ENCODE assay signal across 8 cellular contexts in genomic region chr1:226109829-226110248, GRCh38. TPM values are rescaled to one million over a fixed set of nuclear protein-coding genes. Genes with fewer than 3 reads are reported as not detected.
A peak's percentile ranks its signal among the peaks of the same experiment; 100 is the strongest.
DNase-seq lines count a peak whose midpoint lies in the region; ATAC-seq and TF ChIP-seq lines count a peak whose summit lies in the region.

No MANE protein-coding gene starts in this region.

- ATAC-seq in GM18907 (IDR thresholded peaks at IDR 0.05; ENCODE audit: unreplicated experiment) (peak; percentile 74), HG03139 (IDR thresholded peaks at IDR 0.05; ENCODE audit: unreplicated experiment) (peak; percentile 76)
- ATAC-seq in activated CD4-positive, alpha-beta T cell treated with anti-CD3 and anti-CD28 coated beads for 36 hours, result peak; percentile 90

- POLR2A ChIA-PET in activated CD4-positive, alpha-beta T cell treated with anti-CD3 and anti-CD28 coated beads for 36 hours (lab: Charles Lee), result interaction anchor here (0.7 to 3.6 kb wide), 5 partner anchors 13 to 45 kb away, joined by 3 to 11 read pairs (median 5); no protein-coding TSS in a partner anchor

- H3K9me3 Mint-ChIP-seq in activated CD4-positive, alpha-beta T cell treated with anti-CD3 and anti-CD28 coated beads for 36 hours (ENCODE audit: low read depth), result no peaks in the 10 kb centered on the region
- no peaks in the 10 kb centered on the region for H3K9me3 Mint-ChIP-seq in chondrocyte (ENCODE audit: low read depth)

- no peaks in the 10 kb centered on the region for H3K27me3 ChIP-seq in layer of hippocampus (ENCODE audit: control insufficient read depth, insufficient read depth, low read length)

- H3K27ac ChIP-seq in layer of hippocampus (ENCODE audit: low read depth, low read length), result peak overlapping the region; percentile 95

- DNase-seq in AG08395 (ENCODE audit: low spot score), result peak; percentile 92
- DNase-seq in NCI-H446 treated with DMSO at 0.1 percent for 48 hours (lab: John Stamatoyannopoulos, UW), result peak; percentile 75
- peak; percentile 90 for DNase-seq in activated CD4-positive, alpha-beta T cell treated with anti-CD3 and anti-CD28 coated beads for 36 hours
- no peak for DNase-seq in chondrocyte (ENCODE audit: low spot score)
- peak; percentile 63 to 69 for DNase-seq in stimulated activated CD4-positive, alpha-beta T cell treated with anti-CD3 and anti-CD28 coated beads, Interleukin-1b, Interleukin-23, amount 100 ng/mL, for 4 hours (ENCODE audit: low read depth in 2 of 2)

- H3K27me3 Mint-ChIP-seq in activated CD4-positive, alpha-beta T cell treated with anti-CD3 and anti-CD28 coated beads for 36 hours, result no peaks in the 10 kb centered on the region
- H3K27me3 Mint-ChIP-seq in chondrocyte (ENCODE audit: low read depth), result no peaks in the 10 kb centered on the region

- peak overlapping the region; percentile 81 for H3K4me3 Mint-ChIP-seq in activated CD4-positive, alpha-beta T cell treated with anti-CD3 and anti-CD28 coated beads for 36 hours
- H3K4me3 Mint-ChIP-seq in chondrocyte (ENCODE audit: unreplicated experiment), result peak overlapping the region; percentile 96

- peak; percentile 30 for TF ChIP-seq CTCF in chondrocyte (IDR thresholded peaks at IDR 0.05)

- peak overlapping the region; percentile 59 for H3K27ac Mint-ChIP-seq in activated CD4-positive, alpha-beta T cell treated with anti-CD3 and anti-CD28 coated beads for 36 hours
- peak overlapping the region; percentile 93 for H3K27ac Mint-ChIP-seq in chondrocyte (ENCODE audit: unreplicated experiment)

- peaks cover 9% of the 10 kb centered on the region for H3K4me1 Mint-ChIP-seq in activated CD4-positive, alpha-beta T cell treated with anti-CD3 and anti-CD28 coated beads for 36 hours
- H3K4me1 Mint-ChIP-seq in chondrocyte (ENCODE audit: low read depth), result peaks cover 18% of the 10 kb centered on the region

- intact Hi-C loops in activated CD4-positive, alpha-beta T cell treated with anti-CD3 and anti-CD28 coated beads for 36 hours (cut with DNase I, micrococcal nuclease), result loop anchor here in 1 of 2 experiments (1.0 kb wide), 4 partner anchors 11 to 111 kb away; partner anchors contain the start of genes H3-3A and SDE2

- no peaks in the 10 kb centered on the region for H3K36me3 Mint-ChIP-seq in activated CD4-positive, alpha-beta T cell treated with anti-CD3 and anti-CD28 coated beads for 36 hours (ENCODE audit: low read depth)
- no peaks in the 10 kb centered on the region for H3K36me3 Mint-ChIP-seq in chondrocyte (ENCODE audit: low read depth)

- CTCF ChIA-PET in activated CD4-positive, alpha-beta T cell treated with anti-CD3 and anti-CD28 coated beads for 36 hours (lab: Charles Lee), result interaction anchor here (0.7 to 2.1 kb wide), 10 partner anchors 8 to 153 kb away, joined by 3 to 9 read pairs (median 4); no protein-coding TSS in a partner anchor

RNA-seq across cellular contexts. Expression of gene H3-3A, which starts 47.3 kb away (rescaled TPM):
- total RNA-seq in activated CD4-positive, alpha-beta T cell treated with anti-CD3 and anti-CD28 coated beads for 36 hours, result 100 to 1,000 TPM; 176 to 275 TPM
- 307 to 328 TPM (median 315 TPM) in 3 replicates for total RNA-seq in chondrocyte
